ENCODE assay signal across 10 cellular contexts in genomic region chr4:42750091-42750490, GRCh38.
DNase-seq lines count a peak whose midpoint lies in the region; ATAC-seq and TF ChIP-seq lines count a peak whose summit lies in the region.
"Had no signal": no experiment of that assay in that cellular context is flagged by ENCODE, and none has a peak within 500 bp of the region (broad histone marks: within the 10 kb centered on the region; RNA-seq: fewer than 3 reads in every experiment).

No MANE protein-coding gene starts in this region.

- intact Hi-C loops in left lung (cut with DNase I): no loop called here

- H3K4me3 ChIP-seq in left lung: no peak overlapping the region
- H3K4me3 ChIP-seq: cardiac muscle cell, K562 had no signal

- no peaks in the 10 kb centered on the region for H3K4me1 ChIP-seq in left lung

- TF ChIP-seq CTCF in left lung (IDR thresholded peaks at IDR 0.05): no peak

- H3K27ac ChIP-seq in left lung: no peak overlapping the region
- H3K27ac ChIP-seq: cardiac muscle cell had no signal

- H3K9me3 ChIP-seq in left lung: no peaks in the 10 kb centered on the region

- no peak for TF ChIP-seq POLR2A in GM18505 (IDR thresholded peaks at IDR 0.05; ENCODE audit: borderline replicate concordance, extremely low read depth, insufficient read depth, insufficient read length)

- H3K27me3 ChIP-seq in left lung: no peaks in the 10 kb centered on the region
- H3K27me3 ChIP-seq: cardiac muscle cell had no signal

- H3K36me3 ChIP-seq in left lung: no peaks in the 10 kb centered on the region
- H3K36me3 ChIP-seq: cardiac muscle cell had no signal

- DNase-seq in T-helper 9 cell: peak; percentile 7
- no peak for DNase-seq in left lung
- DNase-seq in NCI-H526 treated with DMSO at 0.1 percent for 48 hours (lab: John Stamatoyannopoulos, UW): no peak
- no peak for DNase-seq in dedifferentiated amniotic fluid mesenchymal stem cell (ENCODE audit: extremely low spot score)

- ATAC-seq in GM18498 (IDR thresholded peaks at IDR 0.05; ENCODE audit: unreplicated experiment) (peak; percentile 72), HG02884 (IDR thresholded peaks at IDR 0.05; ENCODE audit: unreplicated experiment) (peak; percentile 65), left lung (peak; percentile 87), HG03039 (IDR thresholded peaks at IDR 0.05; ENCODE audit: unreplicated experiment) (no peak), GM18505 (IDR thresholded peaks at IDR 0.05; ENCODE audit: unreplicated experiment) (no peak)
- ATAC-seq: K562 had no signal

Comparison
In these comparisons a context has a peak if more than half of its experiments do, and no peak if none do; other contexts are left out.
1. ATAC-seq: peak in GM18498 (single experiment), HG02884 (single experiment) and left lung (single experiment); none in HG03039 (single experiment) and GM18505 (single experiment).